In the genomic region with DNA sequence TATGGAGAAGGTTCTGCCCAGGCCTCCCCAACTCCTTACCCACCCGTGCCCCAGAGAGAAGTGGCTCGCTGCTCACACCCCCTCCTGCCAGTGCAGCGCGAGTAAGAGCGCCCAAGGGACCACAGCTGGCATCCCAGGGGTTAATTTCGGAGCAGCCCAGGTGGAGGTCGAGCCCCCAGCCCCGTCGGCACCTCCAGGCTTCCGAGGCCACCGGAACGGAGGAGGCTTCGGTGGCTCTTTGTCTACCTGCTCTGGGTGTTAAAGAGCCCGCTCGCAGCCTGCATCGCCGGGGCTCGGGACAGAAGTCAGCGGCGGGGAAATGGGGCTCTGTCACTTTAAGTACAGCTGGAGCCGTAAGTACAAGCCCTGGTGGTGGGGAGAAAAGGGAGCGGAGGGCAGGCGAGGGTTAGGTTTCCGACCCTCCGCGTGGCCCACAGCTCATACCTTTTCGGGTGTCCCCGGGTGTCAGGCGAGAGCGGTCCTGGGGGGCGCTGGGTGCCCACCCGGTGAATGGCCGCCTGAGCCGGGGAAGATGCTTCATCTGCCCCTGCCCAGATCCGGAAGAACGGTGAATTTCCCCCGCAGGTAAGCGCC, we compare ENCODE assay signal across 8 cellular contexts.
DNase-seq lines count a peak whose midpoint lies in the region; ATAC-seq and TF ChIP-seq lines count a peak whose summit lies in the region.

No MANE protein-coding gene starts in this region.

- H3K9me2 ChIP-seq in MM.1S (replicated peaks; ENCODE audit: insufficient read depth, low read length) = no peaks in the 10 kb centered on the region

- no peaks in the 10 kb centered on the region for H4K20me1 ChIP-seq in MM.1S (ENCODE audit: insufficient read depth, low read length)

- TF ChIP-seq CTCF in MM.1S (IDR thresholded peaks at IDR 0.05; ENCODE audit: low read length) (no peak), coronary artery (IDR thresholded peaks at IDR 0.05) (no peak), lower leg skin (IDR thresholded peaks at IDR 0.05) (no peak)

- intact Hi-C loops in lower leg skin (cut with DNase I; ENCODE audit: low total_unique reads) = no loop called here

- DNase-seq in COLO668 (lab: John Stamatoyannopoulos, UW; ENCODE audit: unreplicated experiment) (peak; percentile 40), MM.1S (peak; percentile 94), coronary artery (ENCODE audit: low spot score) (no peak), lower leg skin (ENCODE audit: low spot score in 2 of 2) (peak in 1 of 2 donors; percentile 94)
- peak; percentile 53 for DNase-seq in activated CD4-positive, alpha-beta T cell treated with anti-CD3 and anti-CD28 coated beads, Interleukin-2, amount 50 U/mL, for 1 hour
- DNase-seq in stimulated activated CD4-positive, alpha-beta T cell treated with anti-CD3 and anti-CD28 coated beads, Interleukin-4, amount 100 ng/mL, for 24 hours = peak; percentile 53

- peak overlapping the region; percentile 92 for H3K4me2 ChIP-seq in MM.1S (ENCODE audit: low read depth, low read length)

- peak overlapping the region; percentile 71 for H3K9ac ChIP-seq in MM.1S (ENCODE audit: low read length)

- TF ChIP-seq POLR2A in lower leg skin (IDR thresholded peaks at IDR 0.05) = no peak

- no peak overlapping the region; the same call in 1 of the 2 replicates for H3K27ac ChIP-seq in MM.1S (ENCODE audit: low read length)
- H3K27ac ChIP-seq in coronary artery = peak overlapping the region; percentile 59 to 90

- H3K36me3 ChIP-seq in MM.1S (replicated peaks; ENCODE audit: insufficient read depth, low read length) = no peaks in the 10 kb centered on the region

- ATAC-seq in GM19395 (IDR thresholded peaks at IDR 0.05; ENCODE audit: unreplicated experiment) (no peak), HG03108 (IDR thresholded peaks at IDR 0.05; ENCODE audit: unreplicated experiment) (no peak)

- peak overlapping the region; percentile 88 for H2AFZ ChIP-seq in MM.1S (ENCODE audit: low read length)

- peaks cover 40% of the 10 kb centered on the region for H3F3A ChIP-seq in MM.1S (ENCODE audit: insufficient read depth, low read length)

- no peaks in the 10 kb centered on the region for H3K9me3 ChIP-seq in MM.1S (replicated peaks; ENCODE audit: insufficient read depth, low read length)

- H3K4me3 ChIP-seq in MM.1S (ENCODE audit: low read length) (peak overlapping the region; percentile 95), coronary artery (peak overlapping the region; percentile 89), lower leg skin (ENCODE audit: low read depth, poor library complexity, severe bottlenecking) (peak overlapping the region; percentile 67)

- peaks cover 37% of the 10 kb centered on the region for H3K79me2 ChIP-seq in MM.1S (ENCODE audit: low read length)

- peaks cover 59% of the 10 kb centered on the region for H3K4me1 ChIP-seq in MM.1S (ENCODE audit: low read length)

- 21 to 25% methylated on average over 30 to 37 of the region's 38 CpGs for WGBS in lower leg skin, 2 donors

- H3K27me3 ChIP-seq in MM.1S (replicated peaks; ENCODE audit: insufficient read depth, low read length) = no peaks in the 10 kb centered on the region
